Comparison of ENCODE assay signal across 23 cellular contexts in the genomic region with DNA sequence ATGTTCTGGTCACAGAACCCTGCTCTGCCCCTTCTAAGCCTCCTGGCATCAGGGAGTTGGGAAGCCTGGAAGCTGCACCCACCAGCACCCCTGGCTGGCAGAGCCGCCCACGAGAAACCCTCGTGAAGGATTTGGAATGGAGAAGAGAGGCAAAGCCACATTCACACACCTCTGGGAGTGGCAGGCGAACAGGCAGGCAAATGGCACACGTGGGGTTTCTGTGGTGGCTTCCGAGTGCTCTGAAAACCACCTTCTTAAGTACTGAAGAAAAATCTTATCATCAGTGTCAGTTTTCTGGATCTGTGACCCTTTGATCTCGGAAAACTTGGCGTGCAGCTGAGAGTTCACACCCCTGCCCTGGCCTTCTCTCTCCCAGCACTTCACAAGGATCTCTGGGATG.
"Had no signal": no experiment of that assay in that cellular context is flagged by ENCODE, and none has a peak within 500 bp of the region (broad histone marks: within the 10 kb centered on the region; RNA-seq: fewer than 3 reads in every experiment).

No MANE protein-coding gene starts in this region.

- H3K4me2 ChIP-seq: hepatocyte had no signal

- H2AFZ ChIP-seq: hepatocyte had no signal

- ATAC-seq: mucosa of descending colon; naive thymus-derived CD4-positive, alpha-beta T cell; pancreas; right cardiac atrium; sciatic nerve; stimulated activated effector memory CD8-positive, alpha-beta T cell treated with anti-CD3 and anti-CD28 coated beads, Interleukin-12 subunit alpha, Interleukin-12 subunit beta, amount 100 ng/mL, for 72 hours; upper lobe of right lung had no signal

- H3K27ac ChIP-seq: hepatocyte, left ventricle myocardium inferior, pancreas, prostate gland, skin epidermis, spleen, suprapubic skin, thoracic aorta, tibial artery, upper lobe of right lung had no signal

- H3K79me2 ChIP-seq: hepatocyte had no signal

- H3K4me3 ChIP-seq: hepatocyte, left ventricle myocardium inferior, lung, mucosa of descending colon, pancreas, prostate gland, skin epidermis, spleen, suprapubic skin, thoracic aorta, tibial artery, upper lobe of right lung had no signal

- H3K27me3 ChIP-seq: hepatocyte, pancreas, spleen, suprapubic skin, tibial artery, upper lobe of right lung had no signal

- DNase-seq: islet precursor cell; left ventricle myocardium inferior; midbrain; mucosa of descending colon; naive thymus-derived CD4-positive, alpha-beta T cell; posterior cingulate gyrus; retina; right cardiac atrium; spleen; stimulated activated CD4-positive, alpha-beta T cell treated with anti-CD3 and anti-CD28 coated beads, Interleukin-4, amount 100 ng/mL, for 24 hours; stimulated activated naive CD4-positive, alpha-beta T cell; tibial artery; trophoblast cell; upper lobe of right lung had no signal

- H3K4me1 ChIP-seq: left ventricle myocardium inferior, pancreas, prostate gland, spleen, suprapubic skin, tibial artery, upper lobe of right lung had no signal

- H3K36me3 ChIP-seq: left ventricle myocardium inferior, pancreas, prostate gland, spleen, suprapubic skin, thoracic aorta, tibial artery, upper lobe of right lung had no signal

- H3K9me3 ChIP-seq: left ventricle myocardium inferior, pancreas, prostate gland, suprapubic skin, thoracic aorta, tibial artery, upper lobe of right lung had no signal
